ENCODE assay signal across 21 cellular contexts in genomic region chr22:23684051-23684450, GRCh38. TPM values are rescaled to one million over a fixed set of nuclear protein-coding genes. Genes with fewer than 3 reads are reported as not detected.
"Had no signal": no experiment of that assay in that cellular context is flagged by ENCODE, and none has a peak within 500 bp of the region (broad histone marks: within the 10 kb centered on the region; RNA-seq: fewer than 3 reads in every experiment).

No MANE protein-coding gene starts in this region.

- H3K4me1 Mint-ChIP-seq: activated naive CD4-positive, alpha-beta T cell treated with anti-CD3 and anti-CD28 coated beads, Interleukin-2, amount 50 U/mL, for 24 hours; memory B cell; stimulated activated effector memory CD8-positive, alpha-beta T cell treated with anti-CD3 and anti-CD28 coated beads, Interleukin-12 subunit alpha, Interleukin-12 subunit beta, amount 100 ng/mL, for 72 hours had no signal

- H3K9me3 Mint-ChIP-seq: activated naive CD4-positive, alpha-beta T cell treated with anti-CD3 and anti-CD28 coated beads, Interleukin-2, amount 50 U/mL, for 24 hours; activated T-helper 2 cell treated with anti-CD3 and anti-CD28 coated beads, Interferon-gamma antibody, Interleukin-2, Interleukin-4, amounts not matched to agents 10 μg/mL and 5 μg/mL and 100 μg/mL, durations not matched to agents 14 hours and 24 hours and 36 hours; memory B cell; naive thymus-derived CD8-positive, alpha-beta T cell; stimulated activated effector memory CD8-positive, alpha-beta T cell treated with anti-CD3 and anti-CD28 coated beads, Interleukin-12 subunit alpha, Interleukin-12 subunit beta, amount 100 ng/mL, for 72 hours had no signal

- H3K27me3 Mint-ChIP-seq: activated naive CD4-positive, alpha-beta T cell treated with anti-CD3 and anti-CD28 coated beads, Interleukin-2, amount 50 U/mL, for 24 hours; memory B cell; naive thymus-derived CD8-positive, alpha-beta T cell had no signal

- H3K27ac Mint-ChIP-seq: activated naive CD4-positive, alpha-beta T cell treated with anti-CD3 and anti-CD28 coated beads, Interleukin-2, amount 50 U/mL, for 24 hours; activated T-helper 2 cell treated with anti-CD3 and anti-CD28 coated beads, Interferon-gamma antibody, Interleukin-2, Interleukin-4, amounts not matched to agents 10 μg/mL and 5 μg/mL and 100 μg/mL, durations not matched to agents 14 hours and 24 hours and 36 hours; memory B cell had no signal

- H3K27me3 ChIP-seq: adrenal gland, gastroesophageal sphincter, heart right ventricle, neutrophil, pancreas, right lobe of liver, thyroid gland had no signal

- H3K4me3 ChIP-seq: adrenal gland, gastroesophageal sphincter, heart right ventricle, mucosa of descending colon, pancreas, right lobe of liver, SK-N-MC, thyroid gland had no signal

- H3K27ac ChIP-seq: adrenal gland, gastroesophageal sphincter, heart right ventricle, neutrophil, pancreas, right lobe of liver, SK-N-MC, thyroid gland, WERI-Rb-1 had no signal

- DNase-seq: activated CD4-positive, alpha-beta T cell treated with anti-CD3 and anti-CD28 coated beads, Interleukin-2, amount 50 U/mL, for 48 hours; heart right ventricle; mucosa of descending colon; naive thymus-derived CD8-positive, alpha-beta T cell; pancreas; right lobe of liver; stimulated activated CD4-positive, alpha-beta T cell treated with anti-CD3 and anti-CD28 coated beads, Interleukin-4, amount 100 ng/mL, for 24 hours; thyroid gland; WERI-Rb-1 had no signal

- H3K9me3 ChIP-seq: adrenal gland, gastroesophageal sphincter, heart right ventricle, mucosa of descending colon, neutrophil, pancreas, right lobe of liver, thyroid gland had no signal

- H3K4me1 ChIP-seq: pancreas, right lobe of liver, thyroid gland had no signal

- ATAC-seq: mucosa of descending colon; naive thymus-derived CD8-positive, alpha-beta T cell; pancreas; right lobe of liver; stimulated activated effector memory CD8-positive, alpha-beta T cell treated with anti-CD3 and anti-CD28 coated beads, Interleukin-12 subunit alpha, Interleukin-12 subunit beta, amount 100 ng/mL, for 72 hours had no signal

- H3K36me3 ChIP-seq: adrenal gland, pancreas, right lobe of liver had no signal

- H3K4me3 Mint-ChIP-seq: activated naive CD4-positive, alpha-beta T cell treated with anti-CD3 and anti-CD28 coated beads, Interleukin-2, amount 50 U/mL, for 24 hours; memory B cell; naive thymus-derived CD8-positive, alpha-beta T cell; stimulated activated effector memory CD8-positive, alpha-beta T cell treated with anti-CD3 and anti-CD28 coated beads, Interleukin-12 subunit alpha, Interleukin-12 subunit beta, amount 100 ng/mL, for 72 hours had no signal

RNA-seq across cellular contexts. Expression of gene RGL4, which starts 6.8 kb away (rescaled TPM):
- total RNA-seq: astrocyte, kidney epithelial cell, right lobe of liver, urinary bladder had no signal

RNA-seq across cellular contexts. Expression of gene DRICH1, which starts 51.9 kb away (rescaled TPM):
- total RNA-seq: astrocyte, heart right ventricle, kidney epithelial cell had no signal
- polyA plus RNA-seq: liver; naive thymus-derived CD8-positive, alpha-beta T cell had no signal
